11 cellular contexts compared by ENCODE assay signal in genomic region chr15:34794590-34795206, GRCh38. TPM values are rescaled to one million over a fixed set of nuclear protein-coding genes. Genes with fewer than 3 reads are reported as not detected.
DNase-seq lines count a peak whose midpoint lies in the region; ATAC-seq and TF ChIP-seq lines count a peak whose summit lies in the region.
"Had no signal": no experiment of that assay in that cellular context is flagged by ENCODE, and none has a peak within 500 bp of the region (broad histone marks: within the 10 kb centered on the region; RNA-seq: fewer than 3 reads in every experiment).

No MANE protein-coding gene starts in this region.

- intact Hi-C loops in gastrocnemius medialis (cut with DNase I; ENCODE audit: low total_unique reads) (loop anchor here (5.0 kb wide), 2 partner anchors 77 to 108 kb away; no protein-coding TSS in a partner anchor), body of pancreas (cut with DNase I) (no loop called here)

- no peak overlapping the region for H4K5ac ChIP-seq in H9 (ENCODE audit: insufficient read length, low read depth, low read length)

- no peak overlapping the region for H2BK5ac ChIP-seq in H9 (ENCODE audit: insufficient read length, low read length)

- H2BK15ac ChIP-seq in H9 (ENCODE audit: low read depth, low read length), result no peak overlapping the region

- peak overlapping the region; percentile 29 for H3K4me2 ChIP-seq in H9 (ENCODE audit: insufficient read depth, insufficient read length, low read length)
- H3K4me2 ChIP-seq: BLaER1 had no signal

- TF ChIP-seq POLR2A in gastrocnemius medialis (IDR thresholded peaks at IDR 0.05) (no peak), body of pancreas (IDR thresholded peaks at IDR 0.05) (no peak)

- H3K4me3 ChIP-seq in coronary artery (peak overlapping the region; percentile 67), iPS-18c (ENCODE audit: insufficient read depth, low read depth, low read length) (peak overlapping the region; percentile 58), gastrocnemius medialis (peak overlapping the region; percentile 40 to 49 (median 47)), body of pancreas (no peak overlapping the region)
- H3K4me3 ChIP-seq: BLaER1 had no signal

- no peak overlapping the region; the same call in 1 of the 2 replicates for H3K4ac ChIP-seq in H9 (ENCODE audit: low read depth, low read length)

- H3K27ac ChIP-seq in H9 (ENCODE audit: insufficient read length, low read depth, low read length) (no peak overlapping the region), coronary artery (peak overlapping the region; percentile 72 to 91), gastrocnemius medialis (peak overlapping the region in 3 of 4 donors; percentile 34 to 79 (median 35)), body of pancreas (no peak overlapping the region)
- H3K27ac ChIP-seq: BLaER1 had no signal

- no peak overlapping the region for H2BK20ac ChIP-seq in H9 (ENCODE audit: low read depth, low read length, poor library complexity, severe bottlenecking)

- in situ Hi-C loops in gastrocnemius medialis (cut with MboI; ENCODE audit: low sequenced_read_pairs in 4 of 4), result no loop called here

- H4K8ac ChIP-seq in H9 (replicated peaks; ENCODE audit: insufficient read length, low read depth, low read length), result no peak overlapping the region

- peaks cover 11 to 23% of the 10 kb centered on the region in 2 experiments for H3K4me1 Mint-ChIP-seq in H9

- H3K9me3 ChIP-seq in H9 (ENCODE audit: control insufficient read depth, low read depth, low read length) (no peaks in the 10 kb centered on the region), iPS-18c (ENCODE audit: control insufficient read depth, insufficient read depth, low read length) (no peaks in the 10 kb centered on the region), gastrocnemius medialis (no peaks in the 10 kb centered on the region), body of pancreas (no peaks in the 10 kb centered on the region)
- H3K9me3 ChIP-seq: BLaER1 had no signal

- H2BK120ac ChIP-seq in H9 (ENCODE audit: low read depth, low read length, poor library complexity, severe bottlenecking), result no peak overlapping the region

- no peak overlapping the region for H2AK5ac ChIP-seq in H9 (ENCODE audit: insufficient read length, low read length)

- peaks cover 8% of the 10 kb centered on the region for H3K23me2 ChIP-seq in H9 (ENCODE audit: insufficient read length, low read depth, low read length, poor library complexity, severe bottlenecking)

- TF ChIP-seq CTCF in H9 (conservative IDR thresholded peaks at IDR 0.05), result no peak
- no peak for TF ChIP-seq CTCF in coronary artery (IDR thresholded peaks at IDR 0.05)
- no peak for TF ChIP-seq CTCF in gastrocnemius medialis (IDR thresholded peaks at IDR 0.05 in 4 of 5, conservative IDR thresholded peaks at IDR 0.05 in 1 of 5)
- TF ChIP-seq CTCF in body of pancreas (IDR thresholded peaks at IDR 0.05), result no peak

- H3K27me3 ChIP-seq in H9 (ENCODE audit: insufficient read depth, low read length), result no peaks in the 10 kb centered on the region; the same call in 1 of the 2 replicates
- H3K27me3 ChIP-seq in gastrocnemius medialis, result no peaks in the 10 kb centered on the region
- H3K27me3 ChIP-seq in body of pancreas, result no peaks in the 10 kb centered on the region
- H3K27me3 ChIP-seq: BLaER1 had no signal

- no peak overlapping the region for H3K23ac ChIP-seq in H9 (ENCODE audit: insufficient read length, low read depth, low read length)

- no peaks in the 10 kb centered on the region for H4K20me1 ChIP-seq in H9 (ENCODE audit: control insufficient read depth, insufficient read depth, insufficient read length)
- H4K20me1 ChIP-seq: BLaER1 had no signal

- ATAC-seq in gastrocnemius medialis (peak; percentile 10 to 15), body of pancreas (no peak), GM21515 (IDR thresholded peaks at IDR 0.05; ENCODE audit: unreplicated experiment) (no peak)
- ATAC-seq: effector memory CD8-positive, alpha-beta T cell had no signal

- H3K9ac ChIP-seq in H9 (ENCODE audit: extremely low read depth, insufficient read length, low read length), result peak overlapping the region; percentile 34
- H3K9ac ChIP-seq: BLaER1 had no signal

- no peaks in the 10 kb centered on the region for H3K79me2 ChIP-seq in H9 (ENCODE audit: insufficient read depth, low read length)

- H3K27ac Mint-ChIP-seq in H9, result no peak overlapping the region
- H3K27ac Mint-ChIP-seq: effector memory CD8-positive, alpha-beta T cell had no signal

- no peaks in the 10 kb centered on the region for H3K79me1 ChIP-seq in H9 (ENCODE audit: insufficient read depth, low read depth, low read length, poor library complexity, severe bottlenecking)

- H2BK12ac ChIP-seq in H9 (ENCODE audit: insufficient read length, low read depth, low read length), result peak overlapping the region; percentile 12

- no peak overlapping the region for H3T11ph ChIP-seq in H9 (ENCODE audit: low read length)

- no peak overlapping the region for H3K56ac ChIP-seq in H9 (ENCODE audit: insufficient read length, low read depth, low read length)

- no peaks in the 10 kb centered on the region for H3K9me3 Mint-ChIP-seq in H9
- H3K9me3 Mint-ChIP-seq: effector memory CD8-positive, alpha-beta T cell had no signal

- no peak overlapping the region for H2AFZ ChIP-seq in H9 (ENCODE audit: low read length)

- peak overlapping the region; percentile 66 to 72 for H3K4me3 Mint-ChIP-seq in H9
- H3K4me3 Mint-ChIP-seq: effector memory CD8-positive, alpha-beta T cell had no signal

- H3K14ac ChIP-seq in H9 (ENCODE audit: insufficient read depth, low read length), result peak overlapping the region; percentile 92

- peaks cover 38% of the 10 kb centered on the region for H3K27me3 Mint-ChIP-seq in H9 (ENCODE audit: low read depth)

- H3K36me3 Mint-ChIP-seq in H9 (ENCODE audit: insufficient read depth in 1 of 3, low read depth in 3 of 3), result peaks cover 0 to 17% (median 14%) of the 10 kb centered on the region in 3 experiments; a peak in 4 of 7 replicates

- peak; percentile 33 for DNase-seq in H9
- no peak for DNase-seq in coronary artery (ENCODE audit: low spot score)
- peak in 1 of 2 donors; percentile 16 for DNase-seq in gastrocnemius medialis
- DNase-seq in stimulated activated CD4-positive, alpha-beta T cell treated with anti-CD3 and anti-CD28 coated beads, Interleukin-12 subunit alpha, Interleukin-12 subunit beta, amount 100 ng/mL, for 4 hours, result no peak
- no peak for DNase-seq in occipital lobe (lab: John Stamatoyannopoulos, UW)
- no peak for DNase-seq in body of pancreas
- DNase-seq: effector memory CD8-positive, alpha-beta T cell had no signal

- H3K36me3 ChIP-seq in gastrocnemius medialis (peaks cover 0 to 12% of the 10 kb centered on the region in 2 donors), body of pancreas (replicated peaks in 1 of 2; ENCODE audit: insufficient read depth in 1 of 2, low read depth in 2 of 2) (no peaks in the 10 kb centered on the region)
- H3K36me3 ChIP-seq: BLaER1 had no signal

- no CpG with 5 or more reads among the region's 33 CpGs for WGBS in H9 (ENCODE audit: extremely low coverage, insufficient read length, low lambda C conversion rate)
- WGBS in body of pancreas, 2 donors, result 30 to 31% methylated on average over 22 to 32 of the region's 33 CpGs

- no peak overlapping the region for H4K91ac ChIP-seq in H9 (ENCODE audit: insufficient read length, low read depth, low read length)

- peak overlapping the region; percentile 73 for H3K18ac ChIP-seq in H9 (ENCODE audit: insufficient read length, low read depth, low read length)

- H3K4me1 ChIP-seq in H9 (ENCODE audit: insufficient read depth, low read length) (no peaks in the 10 kb centered on the region), gastrocnemius medialis (peaks cover 16 to 22% of the 10 kb centered on the region in 2 donors), body of pancreas (peaks cover 18% of the 10 kb centered on the region)
- H3K4me1 ChIP-seq: BLaER1 had no signal

RNA-seq across cellular contexts. Expression of gene ACTC1, which starts 0.7 kb away (rescaled TPM):
- 48.6 and 52.2 TPM in 2 replicates for total RNA-seq in H9 (2021)
- 100 to 1,000 TPM in 1 of 4 donors, 10 to 100 TPM in 2, 1 to 10 TPM in 1; 5.6 to 449 (median 78.0) TPM for total RNA-seq in gastrocnemius medialis
- 0.31 TPM for total RNA-seq in occipital lobe
- total RNA-seq in body of pancreas, result 1 to 10 TPM; 1.6 to 2.1 TPM

RNA-seq across cellular contexts. Expression of gene GJD2, which starts 39.9 kb away (rescaled TPM):
- total RNA-seq in H9 (2021) (0.15 TPM in 1 of 2 replicates, not detected in the other), gastrocnemius medialis (not detected), occipital lobe (1.1 TPM), body of pancreas (1 to 10 TPM; 2.3 to 4.0 TPM)
- total RNA-seq: NCI-H460 had no signal

Comparison
In these comparisons a context has a peak if more than half of its experiments do, and no peak if none do; other contexts are left out.
1. H3K27ac ChIP-seq: peak in coronary artery (2 of 2) and gastrocnemius medialis (3 of 4); none in H9 (single experiment) and body of pancreas (0 of 4).
2. H3K4me3 ChIP-seq: peak in coronary artery (single experiment), iPS-18c (single experiment) and gastrocnemius medialis (4 of 4); none in body of pancreas (0 of 2).
3. ATAC-seq: peak in gastrocnemius medialis (2 of 2); none in body of pancreas (single experiment) and GM21515 (single experiment).